8 cellular contexts compared by ENCODE assay signal in the genomic region with DNA sequence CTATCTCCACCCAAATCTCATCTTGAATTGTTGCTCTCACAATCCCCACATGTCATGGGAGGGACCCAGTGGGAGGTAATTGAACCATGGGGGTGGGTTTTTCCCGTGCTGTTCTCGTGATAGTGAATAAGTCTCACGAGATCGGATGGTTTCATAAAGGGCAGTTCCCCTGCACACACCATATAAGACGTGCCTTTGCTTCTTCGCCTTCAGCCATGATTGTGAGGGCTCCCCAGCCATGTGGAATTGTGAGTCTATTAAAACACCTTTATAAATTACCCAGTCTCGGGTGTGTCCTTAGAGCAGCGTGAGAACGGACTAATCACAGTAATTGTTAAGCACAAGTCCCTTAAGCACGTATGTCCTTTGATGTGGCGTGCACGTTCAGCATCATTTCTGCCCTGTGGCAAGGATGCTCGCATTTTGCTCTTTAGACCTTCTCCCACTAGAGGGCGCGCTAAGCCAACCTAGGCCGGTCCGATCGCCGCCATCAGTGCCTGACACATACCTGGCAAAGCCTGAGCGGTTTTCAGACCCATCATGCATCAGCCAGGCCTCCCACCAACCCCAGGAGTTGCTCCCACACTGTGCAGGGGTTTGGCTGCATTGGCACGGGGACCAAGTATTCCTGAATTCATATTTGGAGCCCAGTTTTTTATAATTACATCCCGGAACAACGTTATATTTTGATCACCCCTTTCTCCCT.
DNase-seq lines count a peak whose midpoint lies in the region; ATAC-seq, FAIRE-seq and TF ChIP-seq lines count a peak whose summit lies in the region.
"Not testable (repeated sequence)": the region's sequence is repeated elsewhere in the genome, so short reads cannot be mapped to it uniquely, and the experiment has no call there.

No MANE protein-coding gene starts in this region.

- peak; percentile 10 for DNase-seq in ELF-1 (ENCODE audit: low read depth, low spot score)
- DNase-seq in activated CD4-positive, alpha-beta T cell treated with anti-CD3 and anti-CD28 coated beads for 4 hours, result peak; percentile 48 to 65
- peak; percentile 5 for DNase-seq in adipocyte (ENCODE audit: low read depth)
- DNase-seq in cardiac muscle cell (ENCODE audit: low read depth in 1 of 2, low spot score in 1 of 2), result peak in 1 of 2 donors; percentile 1
- peak in 5 of 6 donors; percentile 44 to 87 (median 63) for DNase-seq in pancreas
- peak; percentile 8 to 47 for DNase-seq in stimulated activated CD8-positive, alpha-beta memory T cell treated with anti-CD3 and anti-CD28 coated beads, Interleukin-7, amount 100 ng/mL, for 1 hour (ENCODE audit: low read depth in 2 of 2)

- H3K27me3 ChIP-seq in adipocyte (replicated peaks; ENCODE audit: control insufficient read depth, insufficient read depth, low read length); cardiac muscle cell; pancreas: not testable (repeated sequence)

- not testable (repeated sequence) for H3K36me3 ChIP-seq in adipocyte (ENCODE audit: control insufficient read depth, insufficient read depth, low read length, severe bottlenecking); cardiac muscle cell; pancreas

- WGBS in pancreas, 2 donors, result 13 to 23% methylated on average over 14 to 20 of the region's 23 CpGs

- H3K27ac ChIP-seq in cardiac muscle cell, pancreas: not testable (repeated sequence)

- intact Hi-C loops in pancreas (cut with DNase I), result not testable (repeated sequence)

- H3K9ac ChIP-seq in adipocyte (ENCODE audit: low read length), result not testable (repeated sequence)

- peak; percentile 72 for ATAC-seq in GM21526 (IDR thresholded peaks at IDR 0.05; ENCODE audit: low FRiP score, unreplicated experiment)
- ATAC-seq in HG03521 (IDR thresholded peaks at IDR 0.05; ENCODE audit: unreplicated experiment), result peak; percentile 80
- ATAC-seq in pancreas, result peak; percentile 80 to 99 (median 97)

- not testable (repeated sequence) for FAIRE-seq in pancreas (lab: Jason Lieb, UNC)

- H3K9me3 ChIP-seq in adipocyte (ENCODE audit: control insufficient read depth, low read length); cardiac muscle cell (ENCODE audit: low read depth); pancreas: not testable (repeated sequence)

- TF ChIP-seq CTCF in cardiac muscle cell (IDR thresholded peaks at IDR 0.05; ENCODE audit: low read depth, low read length), result peak; percentile 43
- peak; percentile 38 to 61 (median 47) for TF ChIP-seq CTCF in pancreas (IDR thresholded peaks at IDR 0.05)

- H3K4me1 ChIP-seq in adipocyte (ENCODE audit: control insufficient read depth, insufficient read depth, low read length); cardiac muscle cell (ENCODE audit: low read depth); pancreas: not testable (repeated sequence)

- not testable (repeated sequence) for H3K4me3 ChIP-seq in adipocyte (ENCODE audit: low read length); cardiac muscle cell; pancreas
